In genomic region chr1:31412732-31413404, GRCh38 we compare ENCODE assay signal across 1 cellular context.
TF ChIP-seq lines count a peak whose summit lies in the region.

TSS of gene SERINC2 (plus strand) at chr1:31413213. CDS start at chr1:31413266, 53 bp downstream.

TF ChIP-seq in WTC11, 78 proteins besides CTCF, POLR2A, EP300 and RAD21 (continued from another document):
- TF ChIP-seq E2F4 (CRISPR knock-in tag; IDR thresholded peaks at IDR 0.05; ENCODE audit: borderline replicate concordance, low read depth) (no peak), TP53 (CRISPR knock-in tag; IDR thresholded peaks at IDR 0.05) (no peak), SP1 (CRISPR knock-in tag; conservative IDR thresholded peaks at IDR 0.05) (no peak; the same call in 1 of the 2 replicates)
